21 cellular contexts compared by ENCODE assay signal in the genomic region with DNA sequence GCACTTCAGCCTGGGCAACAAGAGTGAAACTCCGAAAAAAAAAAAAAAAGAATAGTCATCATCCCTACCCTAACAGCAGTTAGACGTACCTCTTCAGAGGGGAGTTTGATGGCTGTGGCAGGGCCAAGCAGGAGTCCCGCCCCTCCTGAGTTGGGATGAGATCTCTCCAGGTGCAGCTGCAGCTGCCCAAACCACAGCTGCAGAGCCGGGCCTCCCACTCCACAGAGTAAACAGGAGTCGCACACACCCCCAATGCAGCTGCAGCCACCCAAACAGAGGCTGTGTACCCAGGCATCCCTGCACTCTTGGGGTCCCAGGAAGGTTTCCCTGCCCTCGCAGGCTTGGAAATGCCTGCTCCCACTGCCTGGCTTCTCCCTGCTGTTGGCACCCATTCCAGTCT. TPM values are rescaled to one million over a fixed set of nuclear protein-coding genes. Genes with fewer than 3 reads are reported as not detected.
"Had no signal": no experiment of that assay in that cellular context is flagged by ENCODE, and none has a peak within 500 bp of the region (broad histone marks: within the 10 kb centered on the region; RNA-seq: fewer than 3 reads in every experiment).

No MANE protein-coding gene starts in this region.

- DNase-seq: effector CD4-positive, alpha-beta T cell; foreskin melanocyte; heart left ventricle; hippocampal formation; left colon; left ventricle myocardium superior; mesenchymal stem cell; midbrain; nucleus accumbens; ovary; right cardiac atrium; small intestine; stimulated activated CD4-positive, alpha-beta T cell treated with anti-CD3 and anti-CD28 coated beads, Interleukin-2, amount 100 ng/mL, for 48 hours; stimulated activated naive CD4-positive, alpha-beta T cell treated with Interleukin-2 at 50 U/mL for 16 hours had no signal

- ATAC-seq: left colon; left ventricle myocardium superior; natural killer cell treated with Interleukin-12 subunit alpha and Interleukin-12 subunit beta and Interleukin-15 and Interleukin-18, amount 100 ng/mL, for 72 hours; right cardiac atrium had no signal

- H3K4me3 ChIP-seq: heart left ventricle, lung, neural progenitor cell, ovary had no signal

RNA-seq across cellular contexts. Expression of a gene that starts 36.2 kb away (rescaled TPM):
- total RNA-seq: dermis microvascular lymphatic vessel endothelial cell; glomerular endothelial cell; heart left ventricle; kidney epithelial cell; left colon; left ventricle myocardium superior; lung; natural killer cell treated with Interleukin-12 subunit alpha and Interleukin-12 subunit beta and Interleukin-15 and Interleukin-18, amount 100 ng/mL, for 72 hours; progenitor cell of endocrine pancreas; right cardiac atrium had no signal
- polyA plus RNA-seq: heart left ventricle, right cardiac atrium had no signal
